29 cellular contexts compared by ENCODE assay signal in the genomic region with DNA sequence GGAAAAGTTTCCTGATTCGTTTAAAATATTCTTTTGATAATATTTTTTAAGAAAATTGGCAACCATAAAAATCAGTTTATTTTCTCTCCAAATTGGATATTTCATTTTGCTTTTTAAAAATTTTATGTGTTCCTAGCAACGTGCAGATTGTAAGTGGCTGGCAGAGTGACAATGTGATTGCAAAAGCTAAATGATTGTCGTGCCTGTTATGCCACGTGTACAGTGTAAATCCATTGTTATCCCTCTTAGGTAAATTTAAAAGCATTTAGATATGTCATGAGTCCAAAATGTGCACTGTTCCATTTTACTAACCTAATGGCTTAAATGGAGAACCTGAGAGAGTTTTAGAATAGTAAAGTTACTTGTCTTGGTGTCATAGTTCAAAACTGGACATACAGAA.
A peak's percentile ranks its signal among the peaks of the same experiment; 100 is the strongest.
DNase-seq lines count a peak whose midpoint lies in the region; ATAC-seq and TF ChIP-seq lines count a peak whose summit lies in the region.
"Had no signal": no experiment of that assay in that cellular context is flagged by ENCODE, and none has a peak within 500 bp of the region (broad histone marks: within the 10 kb centered on the region; RNA-seq: fewer than 3 reads in every experiment).

No MANE protein-coding gene starts in this region.

- TF ChIP-seq CTCF in cardiac fibroblast (IDR thresholded peaks at IDR 0.05; ENCODE audit: low read depth, low read length) (no peak), WTC11 (IDR thresholded peaks at IDR 0.05) (no peak)

- intact Hi-C loops in left ventricle myocardium superior (cut with micrococcal nuclease) (no loop called here), left cardiac atrium (cut with DNase I) (no loop called here)

- no peak overlapping the region for H3K4me3 ChIP-seq in cardiac fibroblast (replicated peaks in 1 of 2; ENCODE audit: low read depth in 2 of 2, low read length in 2 of 2)
- H3K4me3 ChIP-seq: GM12878, heart left ventricle, skin epidermis, upper lobe of left lung had no signal

- H3K27me3 Mint-ChIP-seq in WTC11 (ENCODE audit: low read depth) (no peaks in the 10 kb centered on the region), T-cell (no peaks in the 10 kb centered on the region)
- H3K27me3 Mint-ChIP-seq: activated CD4-positive, alpha-beta memory T cell treated with anti-CD3 and anti-CD28 coated beads, Interleukin-2, amount 10 ng/mL, durations not matched to agents 7 days and 5 days; CD4-positive, alpha-beta T cell; stimulated activated naive B cell treated with anti-CD40 and anti-IgM and Interleukin-4, amounts not matched to agents 10 μg/mL and 1 μg/mL and 100 μg/mL, for 72 hours had no signal

- H3K4me3 Mint-ChIP-seq in WTC11 (no peak overlapping the region), T-cell (no peak overlapping the region)
- H3K4me3 Mint-ChIP-seq: activated CD4-positive, alpha-beta memory T cell treated with anti-CD3 and anti-CD28 coated beads, Interleukin-2, amount 10 ng/mL, durations not matched to agents 7 days and 5 days; CD4-positive, alpha-beta T cell; H9; nephron progenitor cell; stimulated activated naive B cell treated with anti-CD40 and anti-IgM and Interleukin-4, amounts not matched to agents 10 μg/mL and 1 μg/mL and 100 μg/mL, for 72 hours had no signal

- POLR2A ChIA-PET in WTC11 (lab: Charles Lee) (no interaction called here), T-cell (lab: Charles Lee) (no interaction called here)

- H3K27ac Mint-ChIP-seq in WTC11 (no peak overlapping the region), T-cell (no peak overlapping the region)
- H3K27ac Mint-ChIP-seq: activated CD4-positive, alpha-beta memory T cell treated with anti-CD3 and anti-CD28 coated beads, Interleukin-2, amount 10 ng/mL, durations not matched to agents 7 days and 5 days; CD4-positive, alpha-beta T cell; H9; nephron progenitor cell; stimulated activated naive B cell treated with anti-CD40 and anti-IgM and Interleukin-4, amounts not matched to agents 10 μg/mL and 1 μg/mL and 100 μg/mL, for 72 hours had no signal

- H3K36me3 Mint-ChIP-seq in WTC11, result peaks cover 40% of the 10 kb centered on the region
- H3K36me3 Mint-ChIP-seq in T-cell, result peaks cover 39% of the 10 kb centered on the region

- ATAC-seq in left ventricle myocardium superior (peak; percentile 27), left cardiac atrium (no peak), WTC11 (no peak), T-cell (replicated peaks in 1 of 4) (no peak)
- ATAC-seq: GM12878; stimulated activated naive B cell treated with anti-CD40 and anti-IgM and Interleukin-4, amounts not matched to agents 10 μg/mL and 1 μg/mL and 100 μg/mL, for 72 hours had no signal

- no peaks in the 10 kb centered on the region for H3K4me1 Mint-ChIP-seq in WTC11
- H3K4me1 Mint-ChIP-seq in T-cell, result no peaks in the 10 kb centered on the region
- H3K4me1 Mint-ChIP-seq: H9, nephron progenitor cell had no signal

- CTCF ChIA-PET in WTC11 (lab: Charles Lee), result no interaction called here
- CTCF ChIA-PET in T-cell (lab: Charles Lee), result no interaction called here

- H3K9me3 Mint-ChIP-seq in WTC11 (no peaks in the 10 kb centered on the region), T-cell (no peaks in the 10 kb centered on the region)
- H3K9me3 Mint-ChIP-seq: activated CD4-positive, alpha-beta memory T cell treated with anti-CD3 and anti-CD28 coated beads, Interleukin-2, amount 10 ng/mL, durations not matched to agents 7 days and 5 days; CD4-positive, alpha-beta T cell; H9; nephron progenitor cell; stimulated activated naive B cell treated with anti-CD40 and anti-IgM and Interleukin-4, amounts not matched to agents 10 μg/mL and 1 μg/mL and 100 μg/mL, for 72 hours had no signal

- no peak for DNase-seq in left ventricle myocardium superior
- DNase-seq in left cardiac atrium, result no peak
- peak; percentile 7 to 71 for DNase-seq in cardiac fibroblast (ENCODE audit: low read depth in 2 of 2)
- DNase-seq in iris pigment epithelial cell (ENCODE audit: low read depth), result peak; percentile 12
- no peak for DNase-seq in WTC11 (ENCODE audit: low spot score)
- DNase-seq in OCI-M1 (lab: John Stamatoyannopoulos, UW), result no peak
- no peak for DNase-seq in activated CD4-positive, alpha-beta T cell treated with anti-CD3 and anti-CD28 coated beads for 48 hours
- DNase-seq in T-cell, result no peak
- DNase-seq: activated CD4-positive, alpha-beta memory T cell treated with anti-CD3 and anti-CD28 coated beads, Interleukin-2, amount 10 ng/mL, durations not matched to agents 7 days and 5 days; activated CD4-positive, CD25-positive, alpha-beta regulatory T cell treated with anti-CD3 and anti-CD28 coated beads, Interleukin-2, amount 50 U/mL, for 72 hours; activated CD8-positive, alpha-beta memory T cell treated with anti-CD3 and anti-CD28 coated beads, Interleukin-2, amount 50 U/mL, for 4 hours; activated naive CD4-positive, alpha-beta T cell treated with Interleukin-2 at 50 U/mL for 16 hours; AML-193; CD4-positive, alpha-beta T cell; foreskin fibroblast; H9; heart left ventricle; NCI-H1417; NCI-H2081 treated with DMSO at 0.1 percent for 48 hours; NCI-H226; NCI-H526 treated with DMSO at 0.1 percent for 48 hours; nephron progenitor cell; NK-92 treated with Interleukin-12 subunit alpha and Interleukin-12 subunit beta, amount 100 ng/mL, for 24 hours; SHP77; stimulated activated naive B cell treated with anti-CD40 and anti-IgM and Interleukin-4, amounts not matched to agents 10 μg/mL and 1 μg/mL and 100 μg/mL, for 72 hours; T-helper 2 cell had no signal

TF ChIP-seq in WTC11, 78 proteins besides CTCF, POLR2A, EP300 and RAD21:
- no peak for TF ChIP-seq TP53 (CRISPR knock-in tag; IDR thresholded peaks at IDR 0.05)
- no peak for TF ChIP-seq OVOL2 (CRISPR knock-in tag; IDR thresholded peaks at IDR 0.05; ENCODE audit: borderline replicate concordance)
- no peak for TF ChIP-seq EMX1 (CRISPR knock-in tag; IDR thresholded peaks at IDR 0.05)
- no peak for TF ChIP-seq NFATC4 (CRISPR knock-in tag; IDR thresholded peaks at IDR 0.05)
- TF ChIP-seq, protein P1, sequence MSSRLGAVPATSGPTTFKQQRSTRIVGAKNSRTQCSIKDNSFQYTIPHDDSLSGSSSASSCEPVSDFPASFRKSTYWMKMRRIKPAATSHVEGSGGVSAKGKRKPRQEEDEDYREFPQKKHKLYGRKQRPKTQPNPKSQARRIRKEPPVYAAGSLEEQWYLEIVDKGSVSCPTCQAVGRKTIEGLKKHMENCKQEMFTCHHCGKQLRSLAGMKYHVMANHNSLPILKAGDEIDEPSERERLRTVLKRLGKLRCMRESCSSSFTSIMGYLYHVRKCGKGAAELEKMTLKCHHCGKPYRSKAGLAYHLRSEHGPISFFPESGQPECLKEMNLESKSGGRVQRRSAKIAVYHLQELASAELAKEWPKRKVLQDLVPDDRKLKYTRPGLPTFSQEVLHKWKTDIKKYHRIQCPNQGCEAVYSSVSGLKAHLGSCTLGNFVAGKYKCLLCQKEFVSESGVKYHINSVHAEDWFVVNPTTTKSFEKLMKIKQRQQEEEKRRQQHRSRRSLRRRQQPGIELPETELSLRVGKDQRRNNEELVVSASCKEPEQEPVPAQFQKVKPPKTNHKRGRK (CRISPR knock-in tag; IDR thresholded peaks at IDR 0.05; ENCODE audit: borderline replicate concordance), result no peak
- TF ChIP-seq, protein P2, sequence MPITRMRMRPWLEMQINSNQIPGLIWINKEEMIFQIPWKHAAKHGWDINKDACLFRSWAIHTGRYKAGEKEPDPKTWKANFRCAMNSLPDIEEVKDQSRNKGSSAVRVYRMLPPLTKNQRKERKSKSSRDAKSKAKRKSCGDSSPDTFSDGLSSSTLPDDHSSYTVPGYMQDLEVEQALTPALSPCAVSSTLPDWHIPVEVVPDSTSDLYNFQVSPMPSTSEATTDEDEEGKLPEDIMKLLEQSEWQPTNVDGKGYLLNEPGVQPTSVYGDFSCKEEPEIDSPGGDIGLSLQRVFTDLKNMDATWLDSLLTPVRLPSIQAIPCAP (CRISPR knock-in tag; IDR thresholded peaks at IDR 0.05), result no peak
- TF ChIP-seq AR (CRISPR knock-in tag; IDR thresholded peaks at IDR 0.05), result no peak
- TF ChIP-seq ATF6 (CRISPR knock-in tag; IDR thresholded peaks at IDR 0.05), result no peak

Comparison
In these comparisons a context has a peak if more than half of its experiments do, and no peak if none do; other contexts are left out.
1. DNase-seq: peak in cardiac fibroblast (2 of 2) and iris pigment epithelial cell (single experiment); none in left ventricle myocardium superior (single experiment), left cardiac atrium (single experiment), WTC11 (single experiment), OCI-M1 (single experiment), activated CD4-positive, alpha-beta T cell treated with anti-CD3 and anti-CD28 coated beads for 48 hours (single experiment) and T-cell (0 of 34).